ENCODE assay signal across 26 cellular contexts in genomic region chr4:17805580-17805979, GRCh38. TPM values are rescaled to one million over a fixed set of nuclear protein-coding genes. Genes with fewer than 3 reads are reported as not detected.
DNase-seq lines count a peak whose midpoint lies in the region; ATAC-seq and TF ChIP-seq lines count a peak whose summit lies in the region.
"Had no signal": no experiment of that assay in that cellular context is flagged by ENCODE, and none has a peak within 500 bp of the region (broad histone marks: within the 10 kb centered on the region; RNA-seq: fewer than 3 reads in every experiment).

No MANE protein-coding gene starts in this region.

- H3K9me3 ChIP-seq in DND-41 (ENCODE audit: insufficient read depth, low read length, severe bottlenecking), result no peaks in the 10 kb centered on the region
- H3K9me3 ChIP-seq in endodermal cell (ENCODE audit: control insufficient read depth, low read length), result no peaks in the 10 kb centered on the region
- no peaks in the 10 kb centered on the region for H3K9me3 ChIP-seq in breast epithelium
- H3K9me3 ChIP-seq: body of pancreas, gastroesophageal sphincter, SK-N-SH had no signal

- TF ChIP-seq POLR2A in breast epithelium (IDR thresholded peaks at IDR 0.05), result no peak

- WGBS in endodermal cell (ENCODE audit: insufficient coverage in 1 of 2, insufficient read length in 1 of 2), 2 experiments, result 92% methylated on average over 2 of the region's 2 CpGs; no CpG with 5 or more reads in 1 of the 2 experiments

- peak overlapping the region; percentile 19 for H3K4me3 Mint-ChIP-seq in activated T-cell treated with anti-CD3 and anti-CD28 coated beads, Interleukin-2, amount 50 U/mL, for 24 hours
- no peak overlapping the region for H3K4me3 Mint-ChIP-seq in T-helper 2 cell treated with Interferon-gamma antibody and Interleukin-4, amounts not matched to agents 5 μg/mL and 100 μg/mL, for 36 hours
- no peak overlapping the region for H3K4me3 Mint-ChIP-seq in endodermal cell
- H3K4me3 Mint-ChIP-seq: H9 had no signal

- intact Hi-C loops in breast epithelium (cut with DNase I; ENCODE audit: low total_unique reads), result no loop called here
- intact Hi-C loops in cardiac septum (cut with DNase I), result loop anchor here (5.0 to 10.0 kb wide), 2 partner anchors 191 to 258 kb away; partner anchors contain the start of gene MED28

- H3K27ac ChIP-seq in DND-41 (ENCODE audit: low read length) (no peak overlapping the region), endodermal cell (ENCODE audit: low read depth, low read length) (no peak overlapping the region), breast epithelium (no peak overlapping the region)
- H3K27ac ChIP-seq: body of pancreas, gastroesophageal sphincter had no signal

- H3K4me1 ChIP-seq in DND-41 (ENCODE audit: insufficient read depth, low read length) (peaks cover 32% of the 10 kb centered on the region), endodermal cell (ENCODE audit: control insufficient read depth, insufficient read depth, low read length) (peaks cover 4% of the 10 kb centered on the region), breast epithelium (peaks cover 0 to 10% of the 10 kb centered on the region in 2 donors)

- H3K36me3 Mint-ChIP-seq in activated T-cell treated with anti-CD3 and anti-CD28 coated beads, Interleukin-2, amount 50 U/mL, for 24 hours (ENCODE audit: low read depth), result peaks cover 93% of the 10 kb centered on the region
- peaks cover 62% of the 10 kb centered on the region for H3K36me3 Mint-ChIP-seq in T-helper 2 cell treated with Interferon-gamma antibody and Interleukin-4, amounts not matched to agents 5 μg/mL and 100 μg/mL, for 36 hours (ENCODE audit: low read depth)
- peaks cover 55% of the 10 kb centered on the region for H3K36me3 Mint-ChIP-seq in endodermal cell (ENCODE audit: low read depth)

- ATAC-seq in DND-41 (ENCODE audit: insufficient read depth, low read depth), result no peak
- ATAC-seq: body of pancreas; gastroesophageal sphincter; left lobe of liver; naive thymus-derived CD8-positive, alpha-beta T cell had no signal

- H3K4me2 ChIP-seq in DND-41 (ENCODE audit: insufficient read depth, low read length), result peak overlapping the region; percentile 95; the same call in 1 of the 2 replicates
- H3K4me2 ChIP-seq: SK-N-SH had no signal

- no peak overlapping the region for H3K9ac ChIP-seq in DND-41 (ENCODE audit: low read depth, low read length)
- H3K9ac ChIP-seq in endodermal cell (ENCODE audit: extremely low read depth, low read length, poor library complexity, severe bottlenecking), result no peak overlapping the region
- H3K9ac ChIP-seq: SK-N-SH had no signal

- H2AFZ ChIP-seq in DND-41 (ENCODE audit: low read depth, low read length), result no peak overlapping the region

- TF ChIP-seq CTCF in DND-41 (IDR thresholded peaks at IDR 0.05; ENCODE audit: borderline replicate concordance, extremely low read depth, low read length, poor library complexity, severe bottlenecking) (no peak), endodermal cell (conservative IDR thresholded peaks at IDR 0.05) (no peak), breast epithelium (IDR thresholded peaks at IDR 0.05) (no peak)

- DNase-seq in activated T-cell treated with anti-CD3 and anti-CD28 coated beads, Interleukin-2, amount 50 U/mL, for 24 hours, result no peak
- no peak for DNase-seq in activated T-cell treated with anti-CD3 and anti-CD28 coated beads, Interleukin-2, amount 50 U/mL, for 48 hours
- no peak for DNase-seq in DND-41
- no peak for DNase-seq in T-helper 2 cell treated with Interferon-gamma antibody and Interleukin-4, amounts not matched to agents 5 μg/mL and 100 μg/mL, for 36 hours (ENCODE audit: low spot score)
- no peak for DNase-seq in endodermal cell
- DNase-seq in DMS153 treated with DMSO at 0.1 percent for 48 hours (lab: John Stamatoyannopoulos, UW; ENCODE audit: unreplicated experiment), result no peak
- DNase-seq in breast epithelium (ENCODE audit: low spot score in 2 of 2), result no peak
- DNase-seq in cardiac septum (ENCODE audit: low spot score), result no peak
- DNase-seq: activated CD4-positive, alpha-beta T cell treated with anti-CD3 and anti-CD28 coated beads, Interleukin-2, amount 50 U/mL, for 48 hours; body of pancreas; EL; H9; hypothalamus; IMR-90; naive thymus-derived CD8-positive, alpha-beta T cell; NCI-H1417; NCI-H2081; NCI-H774; SK-N-SH; small intestine; stimulated activated CD4-positive, alpha-beta T cell treated with anti-CD3 and anti-CD28 coated beads, Interleukin-1b, Interleukin-23, amount 100 ng/mL, for 48 hours; T-helper 9 cell had no signal

- H3K27me3 Mint-ChIP-seq in activated T-cell treated with anti-CD3 and anti-CD28 coated beads, Interleukin-2, amount 50 U/mL, for 24 hours, result no peaks in the 10 kb centered on the region
- no peaks in the 10 kb centered on the region for H3K27me3 Mint-ChIP-seq in T-helper 2 cell treated with Interferon-gamma antibody and Interleukin-4, amounts not matched to agents 5 μg/mL and 100 μg/mL, for 36 hours (ENCODE audit: low read depth)
- no peaks in the 10 kb centered on the region for H3K27me3 Mint-ChIP-seq in endodermal cell (ENCODE audit: insufficient read depth)
- H3K27me3 Mint-ChIP-seq: naive thymus-derived CD8-positive, alpha-beta T cell had no signal

- H3K4me3 ChIP-seq in DND-41 (ENCODE audit: low read depth in 1 of 2, low read length in 2 of 2) (no peak overlapping the region), endodermal cell (ENCODE audit: low read length) (no peak overlapping the region), breast epithelium (no peak overlapping the region)
- H3K4me3 ChIP-seq: body of pancreas, gastroesophageal sphincter had no signal

- H3K36me3 ChIP-seq in DND-41 (ENCODE audit: insufficient read depth, low read length) (peaks cover 76% of the 10 kb centered on the region), endodermal cell (ENCODE audit: control insufficient read depth, insufficient read depth, low read length) (peaks cover 54% of the 10 kb centered on the region), breast epithelium (no peaks in the 10 kb centered on the region)

- H3K9me3 Mint-ChIP-seq in activated T-cell treated with anti-CD3 and anti-CD28 coated beads, Interleukin-2, amount 50 U/mL, for 24 hours, result no peaks in the 10 kb centered on the region
- no peaks in the 10 kb centered on the region for H3K9me3 Mint-ChIP-seq in T-helper 2 cell treated with Interferon-gamma antibody and Interleukin-4, amounts not matched to agents 5 μg/mL and 100 μg/mL, for 36 hours
- no peaks in the 10 kb centered on the region for H3K9me3 Mint-ChIP-seq in endodermal cell
- H3K9me3 Mint-ChIP-seq: naive thymus-derived CD8-positive, alpha-beta T cell had no signal

- peaks cover 93% of the 10 kb centered on the region for H3K79me2 ChIP-seq in DND-41 (ENCODE audit: insufficient read depth, low read length)

- peak overlapping the region; percentile 61 for H3K27ac Mint-ChIP-seq in activated T-cell treated with anti-CD3 and anti-CD28 coated beads, Interleukin-2, amount 50 U/mL, for 24 hours
- peak overlapping the region; percentile 47 for H3K27ac Mint-ChIP-seq in T-helper 2 cell treated with Interferon-gamma antibody and Interleukin-4, amounts not matched to agents 5 μg/mL and 100 μg/mL, for 36 hours
- H3K27ac Mint-ChIP-seq in endodermal cell, result peak overlapping the region; percentile 52

- H3K27me3 ChIP-seq in DND-41 (ENCODE audit: insufficient read depth, low read length, poor library complexity), result no peaks in the 10 kb centered on the region
- H3K27me3 ChIP-seq in endodermal cell (ENCODE audit: control insufficient read depth, insufficient read depth, low read length, poor library complexity, severe bottlenecking), result no peaks in the 10 kb centered on the region
- no peaks in the 10 kb centered on the region for H3K27me3 ChIP-seq in breast epithelium
- H3K27me3 ChIP-seq: body of pancreas, gastroesophageal sphincter had no signal

- H3K4me1 Mint-ChIP-seq in activated T-cell treated with anti-CD3 and anti-CD28 coated beads, Interleukin-2, amount 50 U/mL, for 24 hours (ENCODE audit: low read depth), result peaks cover 59% of the 10 kb centered on the region
- peaks cover 37% of the 10 kb centered on the region for H3K4me1 Mint-ChIP-seq in T-helper 2 cell treated with Interferon-gamma antibody and Interleukin-4, amounts not matched to agents 5 μg/mL and 100 μg/mL, for 36 hours (ENCODE audit: low read depth)
- peaks cover 14% of the 10 kb centered on the region for H3K4me1 Mint-ChIP-seq in endodermal cell

- peaks cover 70% of the 10 kb centered on the region for H4K20me1 ChIP-seq in DND-41 (ENCODE audit: insufficient read depth, low read length)

RNA-seq across cellular contexts. Expression of gene DCAF16, which starts 5.0 kb away (rescaled TPM):
- total RNA-seq in endodermal cell (10 to 100 TPM; 52.0 to 63.1 TPM), breast epithelium (10 to 100 TPM; 28.0 to 41.3 (median 28.2) TPM), cardiac septum (17.9 TPM)
- 41.7 TPM for polyA plus RNA-seq in endodermal cell (2013, experiment 1 of 2)
- polyA plus RNA-seq in endodermal cell (2013, experiment 2 of 2), result 41.1 TPM

RNA-seq across cellular contexts. Expression of gene NCAPG, which starts 5.2 kb away (rescaled TPM):
- total RNA-seq in endodermal cell (10 to 100 TPM; 37.5 to 47.4 TPM), breast epithelium (under 1 TPM; 0.33 to 0.96 (median 0.59) TPM), cardiac septum (0.24 TPM)
- 78.3 TPM for polyA plus RNA-seq in endodermal cell (2013, experiment 1 of 2)
- polyA plus RNA-seq in endodermal cell (2013, experiment 2 of 2), result 81.9 TPM

RNA-seq across cellular contexts. Expression of gene FAM184B, which starts 24.2 kb away (rescaled TPM):
- under 1 TPM in 1 of 2 donors, not detected in 1; 0.07 TPM for total RNA-seq in endodermal cell
- polyA plus RNA-seq in endodermal cell (2013, experiment 1 of 2), result 0.82 TPM
- polyA plus RNA-seq in endodermal cell (2013, experiment 2 of 2), result 0.87 TPM
- total RNA-seq in breast epithelium, result under 1 TPM in 2 of 3 donors, not detected in 1; 0.33 to 0.59 TPM
- total RNA-seq in cardiac septum, result 0.03 TPM
- total RNA-seq: body of pancreas; left lobe of liver; naive thymus-derived CD8-positive, alpha-beta T cell; omental fat pad; renal cortical epithelial cell had no signal
- polyA plus RNA-seq: SK-N-SH had no signal

Comparison
In these comparisons a context has a peak if more than half of its experiments do, and no peak if none do; other contexts are left out.
1. RNA of gene NCAPG, which starts 5.2 kb away (total RNA-seq): 37.5 to 47.4 TPM in endodermal cell; 0.33 to 0.96 TPM in breast epithelium and 0.24 TPM in cardiac septum (single experiment); every median in the first group is over 10 times any median in the second.
2. Peak in every context shown above with its lines, with median percentiles within 50 percentile points of each other: H3K27ac Mint-ChIP-seq.